In the genomic region with DNA sequence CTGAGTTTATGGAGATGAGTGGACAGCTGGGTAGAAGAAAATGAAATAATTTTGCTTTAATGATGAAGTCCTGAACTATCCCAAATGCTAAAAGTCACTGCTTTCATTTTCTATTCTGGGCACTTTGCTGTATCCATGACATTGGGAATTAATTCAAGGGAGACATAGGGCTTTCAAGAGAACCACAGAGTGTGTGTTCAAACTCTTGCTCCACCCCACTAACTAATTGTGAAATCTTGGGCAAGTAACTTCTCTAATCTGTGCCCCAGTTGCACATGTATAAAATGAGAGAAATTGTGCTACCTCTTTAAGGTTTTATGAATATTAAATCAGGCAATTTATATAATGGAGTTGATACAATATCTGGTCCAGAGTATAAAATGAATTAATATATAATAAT, we compare ENCODE assay signal across 31 cellular contexts.
"Had no signal": no experiment of that assay in that cellular context is flagged by ENCODE, and none has a peak within 500 bp of the region (broad histone marks: within the 10 kb centered on the region; RNA-seq: fewer than 3 reads in every experiment).

No MANE protein-coding gene starts in this region.

- H3K27me3 ChIP-seq: breast epithelium, heart left ventricle, pancreas, sigmoid colon, upper lobe of left lung had no signal

- H3K27ac ChIP-seq: breast epithelium, heart left ventricle, pancreas, prostate gland, sigmoid colon, upper lobe of left lung had no signal

- H3K4me3 ChIP-seq: breast epithelium, heart left ventricle, pancreas, prostate gland, sigmoid colon, upper lobe of left lung had no signal

- DNase-seq: activated CD4-positive, alpha-beta T cell treated with anti-CD3 and anti-CD28 coated beads for 1 hour; activated CD4-positive, alpha-beta T cell treated with anti-CD3 and anti-CD28 coated beads, Interleukin-2, amount 10 ng/mL, durations not matched to agents 7 days and 5 days; activated CD8-positive, alpha-beta T cell treated with anti-CD3 and anti-CD28 coated beads for 36 hours; activated gamma-delta T cell treated with Interleukin-2 at 50 U/mL for 16 hours; activated T-cell treated with anti-CD3 and anti-CD28 coated beads, Interleukin-2, amount 50 U/mL, for 4 hours; central memory CD4-positive, alpha-beta T cell; endodermal cell; foreskin fibroblast; heart left ventricle; hypothalamus; immature natural killer cell; kidney; naive thymus-derived CD8-positive, alpha-beta T cell; nucleus accumbens; pancreas; retina; sigmoid colon; small intestine; stimulated activated CD4-positive, alpha-beta T cell treated with anti-CD3 and anti-CD28 coated beads, Interleukin-1b, Interleukin-23, amount 100 ng/mL, for 48 hours; stimulated activated CD4-positive, alpha-beta T cell treated with anti-CD3 and anti-CD28 coated beads, Interleukin-4, amount 100 ng/mL, for 4 hours; stimulated activated CD8-positive, alpha-beta memory T cell treated with anti-CD3 and anti-CD28 coated beads, Interleukin-4, amount 100 ng/mL, for 48 hours; stimulated activated naive CD8-positive, alpha-beta T cell treated with anti-CD3 and anti-CD28 coated beads, Interleukin-15, amount 100 ng/mL, for 72 hours; substantia nigra; T1000; upper lobe of left lung had no signal

- ATAC-seq: activated CD8-positive, alpha-beta T cell treated with anti-CD3 and anti-CD28 coated beads for 36 hours; activated T-cell treated with anti-CD3 and anti-CD28 coated beads, Interleukin-2, amount 50 U/mL, for 4 hours; activated T-helper 17 cell treated with anti-CD3 and anti-CD28 coated beads, Interleukin-2, amount 50 U/mL, for 72 hours; esophagus mucosa; heart left ventricle; naive thymus-derived CD8-positive, alpha-beta T cell; pancreas; stimulated activated memory B cell treated with anti-CD40 and anti-IgM and Interleukin-4, amounts not matched to agents 10 μg/mL and 1 μg/mL and 100 μg/mL, for 72 hours; stimulated activated naive CD8-positive, alpha-beta T cell treated with anti-CD3 and anti-CD28 coated beads, Interleukin-15, amount 100 ng/mL, for 72 hours; WTC11 had no signal

- H3K9me3 ChIP-seq: breast epithelium, heart left ventricle, pancreas, prostate gland, sigmoid colon, upper lobe of left lung had no signal

- H3K36me3 ChIP-seq: breast epithelium, heart left ventricle, pancreas, prostate gland, sigmoid colon, upper lobe of left lung had no signal

- H3K4me1 ChIP-seq: breast epithelium, pancreas, prostate gland, sigmoid colon, upper lobe of left lung had no signal

- FAIRE-seq: kidney, pancreas, small intestine had no signal
